In genomic region chr17:79400989-79401703, GRCh38 we compare ENCODE assay signal across 8 cellular contexts.
DNase-seq lines count a peak whose midpoint lies in the region; ATAC-seq and TF ChIP-seq lines count a peak whose summit lies in the region.

No MANE protein-coding gene starts in this region.

- DNase-seq in COLO668 (lab: John Stamatoyannopoulos, UW; ENCODE audit: unreplicated experiment) (peak; percentile 29), HK-2 (ENCODE audit: unreplicated experiment) (peak; percentile 71), NOMO-1 treated with dmso at 0.1 percent for 144 hours (lab: John Stamatoyannopoulos, UW; ENCODE audit: unreplicated experiment) (peak; percentile 50), epidermal melanocyte (ENCODE audit: insufficient read length, low spot score) (peak; percentile 85), mucosa of descending colon (peak in 2 of 3 donors; percentile 76 to 79)
- peak; percentile 77 for DNase-seq in activated CD8-positive, alpha-beta memory T cell treated with anti-CD3 and anti-CD28 coated beads, Interleukin-2, amount 50 U/mL, for 4 hours
- peak; percentile 40 to 47 for DNase-seq in stimulated activated CD8-positive, alpha-beta memory T cell treated with anti-CD3 and anti-CD28 coated beads, Interleukin-4, amount 100 ng/mL, for 4 hours (ENCODE audit: low read depth in 2 of 2, low spot score in 1 of 2)

- ATAC-seq in mucosa of descending colon (peak; percentile 96), GM18907 (IDR thresholded peaks at IDR 0.05; ENCODE audit: unreplicated experiment) (no peak)

- intact Hi-C loops in mucosa of descending colon (cut with DNase I, micrococcal nuclease): loop anchor here in 1 of 2 donors (10.0 kb wide), 1 partner anchor 304 kb away; no protein-coding TSS in a partner anchor

- H3K9me3 ChIP-seq in mucosa of descending colon: no peaks in the 10 kb centered on the region

- no peak overlapping the region for H3K4me3 ChIP-seq in mucosa of descending colon

- peak; percentile 86 for TF ChIP-seq CTCF in mucosa of descending colon (IDR thresholded peaks at IDR 0.05)

- H3K36me3 ChIP-seq in mucosa of descending colon (ENCODE audit: low read depth): no peaks in the 10 kb centered on the region

- H3K4me1 ChIP-seq in mucosa of descending colon (ENCODE audit: low read depth): no peaks in the 10 kb centered on the region

Comparison
In these comparisons a context has a peak if more than half of its experiments do, and no peak if none do; other contexts are left out.
1. DNase-seq: peak in every context shown above with its lines; median percentile 85 in epidermal melanocyte; 78 in mucosa of descending colon; 77 in activated CD8-positive, alpha-beta memory T cell treated with anti-CD3 and anti-CD28 coated beads, Interleukin-2, amount 50 U/mL, for 4 hours; 71 in HK-2; 50 in NOMO-1 treated with dmso at 0.1 percent for 144 hours; 44 in stimulated activated CD8-positive, alpha-beta memory T cell treated with anti-CD3 and anti-CD28 coated beads, Interleukin-4, amount 100 ng/mL, for 4 hours; 29 in COLO668.